1 cellular context compared by ENCODE assay signal in the genomic region with DNA sequence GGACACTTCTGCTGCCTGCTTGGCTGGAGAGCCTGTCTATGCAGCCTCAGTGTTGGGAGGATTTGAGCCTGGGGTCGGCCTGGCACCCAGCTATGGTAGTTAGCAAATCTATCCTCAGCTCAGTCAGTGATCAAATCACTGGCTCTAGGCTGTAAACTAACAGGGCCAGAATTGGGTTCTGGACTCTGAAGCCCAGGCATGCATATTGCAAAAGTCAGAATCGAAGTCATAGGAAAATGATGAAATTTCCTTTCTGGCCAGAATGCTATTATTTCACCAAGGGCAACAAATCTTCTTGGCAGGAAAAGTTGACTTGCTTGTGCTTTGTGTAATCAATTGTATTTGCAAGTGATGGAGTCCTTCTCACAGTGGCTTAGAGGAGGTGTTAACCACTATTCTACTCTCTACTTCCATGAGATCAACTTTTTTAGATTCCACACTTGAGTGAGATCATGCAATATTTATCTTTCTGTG.
TF ChIP-seq lines count a peak whose summit lies in the region.

No MANE protein-coding gene starts in this region.

TF ChIP-seq in H1, 55 proteins besides CTCF, POLR2A, EP300 and RAD21 (continued from another document):
- TF ChIP-seq SP2 (IDR thresholded peaks at IDR 0.05; ENCODE audit: low read length) (no peak), RNF2 (IDR thresholded peaks at IDR 0.05; ENCODE audit: borderline replicate concordance, low read depth, low read length, missing control alignments, poor library complexity, severe bottlenecking) (no peak), KDM4A (IDR thresholded peaks at IDR 0.05; ENCODE audit: low read depth, low read length, severe bottlenecking) (no peak), SIX5 (IDR thresholded peaks at IDR 0.05; ENCODE audit: low read depth, low read length) (no peak), KDM1A (IDR thresholded peaks at IDR 0.05; ENCODE audit: borderline replicate concordance, low read length) (no peak)
